17 cellular contexts compared by ENCODE assay signal in the genomic region with DNA sequence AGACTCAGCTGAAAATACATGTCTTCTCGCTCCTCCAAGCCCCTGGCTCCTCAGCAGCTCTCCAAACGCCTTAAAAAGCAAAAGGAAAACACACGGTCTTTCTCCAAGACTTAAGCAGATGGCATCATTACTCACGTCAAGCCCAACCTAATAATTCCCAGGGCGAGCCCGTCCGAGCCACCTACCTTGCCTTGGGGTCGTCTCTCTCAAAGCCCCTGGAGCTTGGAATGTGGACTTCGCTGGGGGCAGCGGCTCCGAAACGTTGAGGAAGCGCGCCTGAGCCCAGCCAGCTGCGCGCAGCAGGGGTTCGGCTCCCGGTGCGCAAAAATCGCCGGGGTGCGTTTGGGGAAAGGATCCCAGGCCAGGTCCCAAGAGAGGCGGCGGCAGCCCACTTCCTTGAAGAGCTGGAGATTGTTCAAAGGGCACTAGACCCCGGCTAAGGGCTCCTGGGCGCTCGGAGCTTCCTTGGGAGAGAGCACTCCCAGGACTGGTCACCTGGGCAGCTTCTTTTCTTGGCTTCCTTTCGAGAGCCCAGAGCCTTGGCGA. TPM values are rescaled to one million over a fixed set of nuclear protein-coding genes. Genes with fewer than 3 reads are reported as not detected.
DNase-seq lines count a peak whose midpoint lies in the region.
"Had no signal": no experiment of that assay in that cellular context is flagged by ENCODE, and none has a peak within 500 bp of the region (broad histone marks: within the 10 kb centered on the region; RNA-seq: fewer than 3 reads in every experiment).

No MANE protein-coding gene starts in this region.

- no peak overlapping the region for H2BK12ac ChIP-seq in mesenchymal stem cell (ENCODE audit: low read length in 2 of 2)

- peaks cover 68% of the 10 kb centered on the region for H3K27me3 ChIP-seq in iPS-20b (ENCODE audit: insufficient read depth, low read length)
- H3K27me3 ChIP-seq in subcutaneous abdominal adipose tissue (ENCODE audit: control insufficient read depth in 5 of 5, insufficient read depth in 4 of 5, low read length in 5 of 5): peaks cover 5 to 35% (median 14%) of the 10 kb centered on the region in 5 donors
- H3K27me3 ChIP-seq in mesenchymal stem cell (ENCODE audit: control insufficient read depth in 1 of 2, insufficient read depth in 1 of 2, low read length in 2 of 2): peaks cover 40 to 63% of the 10 kb centered on the region in 2 experiments

- no peak overlapping the region for H3K14ac ChIP-seq in mesenchymal stem cell (ENCODE audit: low read length in 2 of 2)

- 8% methylated on average over 29 of the region's 29 CpGs for WGBS in mesenchymal stem cell

- DNase-seq in NCI-H524 (lab: John Stamatoyannopoulos, UW) (peak; percentile 33 to 73), NCI-H524 treated with DMSO at 0.1 percent for 48 hours (lab: John Stamatoyannopoulos, UW) (no peak), H4 (ENCODE audit: low spot score) (no peak), T1000 (lab: John Stamatoyannopoulos, UW) (no peak), mesenchymal stem cell (no peak)
- DNase-seq: GF-D8, Karpas-422, kidney glomerular epithelial cell, NCI-H2171, SIG-M5, transverse colon had no signal

- no peak overlapping the region for H3K18ac ChIP-seq in mesenchymal stem cell (ENCODE audit: low read depth in 1 of 2, low read length in 2 of 2)

- H2BK120ac ChIP-seq in mesenchymal stem cell (ENCODE audit: low read depth, low read length): no peak overlapping the region

- H3K4me1 ChIP-seq in iPS-20b (ENCODE audit: insufficient read depth, low read length): peaks cover 5% of the 10 kb centered on the region; the same call in 1 of the 2 replicates
- peaks cover 0 to 26% (median 18%) of the 10 kb centered on the region in 5 donors for H3K4me1 ChIP-seq in subcutaneous abdominal adipose tissue (ENCODE audit: control insufficient read depth in 5 of 5, insufficient read depth in 5 of 5, low read length in 5 of 5)
- peaks cover 13% of the 10 kb centered on the region for H3K4me1 ChIP-seq in mesenchymal stem cell (ENCODE audit: control insufficient read depth, insufficient read depth, low read depth, low read length)
- H3K4me1 ChIP-seq: HAP-1 had no signal

- no peak overlapping the region for H3K4ac ChIP-seq in mesenchymal stem cell (ENCODE audit: low read depth in 1 of 2, low read length in 2 of 2)

- H3K4me2 ChIP-seq in mesenchymal stem cell (ENCODE audit: low read length, poor library complexity, severe bottlenecking): no peak overlapping the region

- H4K91ac ChIP-seq in mesenchymal stem cell (ENCODE audit: low read length): no peak overlapping the region

- no peak overlapping the region for H2BK15ac ChIP-seq in mesenchymal stem cell (ENCODE audit: low read depth, poor library complexity, severe bottlenecking)

- H3K9me3 ChIP-seq in iPS-20b (ENCODE audit: insufficient read depth, low read depth, low read length): no peaks in the 10 kb centered on the region
- H3K9me3 ChIP-seq in subcutaneous abdominal adipose tissue (ENCODE audit: control insufficient read depth in 5 of 5, low read length in 5 of 5): no peaks in the 10 kb centered on the region
- H3K9me3 ChIP-seq in mesenchymal stem cell (ENCODE audit: control insufficient read depth, low read length): no peaks in the 10 kb centered on the region
- H3K9me3 ChIP-seq: HAP-1, transverse colon had no signal

- no peak overlapping the region for H2AFZ ChIP-seq in mesenchymal stem cell (ENCODE audit: low read depth, low read length)

- H3K4me3 ChIP-seq in iPS-20b (ENCODE audit: low read length) (peak overlapping the region; percentile 66), subcutaneous abdominal adipose tissue (ENCODE audit: low read depth in 1 of 5, low read length in 5 of 5) (peak overlapping the region in 4 of 5 donors; percentile 29 to 71 (median 53)), mesenchymal stem cell (ENCODE audit: insufficient read depth in 1 of 2, low read depth in 1 of 2, low read length in 2 of 2) (peak overlapping the region in 1 of 2 experiments; percentile 75)
- H3K4me3 ChIP-seq: HAP-1 had no signal

- no peak overlapping the region for H3K23ac ChIP-seq in mesenchymal stem cell (ENCODE audit: low read length in 2 of 2)

- H4K8ac ChIP-seq in mesenchymal stem cell (ENCODE audit: low read length): no peak overlapping the region

- no peak overlapping the region for H2AK5ac ChIP-seq in mesenchymal stem cell (ENCODE audit: low read length, severe bottlenecking)

- H3K9ac ChIP-seq in iPS-20b (ENCODE audit: low read depth, low read length) (no peak overlapping the region), subcutaneous abdominal adipose tissue (ENCODE audit: low read length in 5 of 5) (peak overlapping the region in 1 of 5 donors; percentile 41), mesenchymal stem cell (ENCODE audit: low read length) (no peak overlapping the region)

- no peaks in the 10 kb centered on the region for H3K36me3 ChIP-seq in iPS-20b (ENCODE audit: insufficient read depth, low read depth, low read length)
- H3K36me3 ChIP-seq in subcutaneous abdominal adipose tissue (ENCODE audit: control insufficient read depth in 5 of 5, insufficient read depth in 5 of 5, low read length in 5 of 5): no peaks in the 10 kb centered on the region
- no peaks in the 10 kb centered on the region for H3K36me3 ChIP-seq in mesenchymal stem cell (ENCODE audit: control insufficient read depth in 1 of 2, insufficient read depth in 2 of 2, low read depth in 1 of 2, low read length in 2 of 2)
- H3K36me3 ChIP-seq: HAP-1, transverse colon had no signal

- H3K79me1 ChIP-seq in mesenchymal stem cell (replicated peaks; ENCODE audit: low read length, poor library complexity, severe bottlenecking): no peaks in the 10 kb centered on the region

- H2BK5ac ChIP-seq in mesenchymal stem cell (ENCODE audit: low read depth, low read length, poor library complexity, severe bottlenecking): no peak overlapping the region

- peak overlapping the region; percentile 51 for H3K27ac ChIP-seq in angular gyrus (ENCODE audit: low read depth, low read length)
- H3K27ac ChIP-seq in iPS-20b (ENCODE audit: low read length): no peak overlapping the region
- no peak overlapping the region for H3K27ac ChIP-seq in subcutaneous abdominal adipose tissue (ENCODE audit: low read depth, low read length)
- no peak overlapping the region for H3K27ac ChIP-seq in mesenchymal stem cell (ENCODE audit: low read length, poor library complexity, severe bottlenecking)
- H3K27ac ChIP-seq: epithelial cell of prostate had no signal

RNA-seq across cellular contexts. Expression of gene DRD1, which starts 0.4 kb away (rescaled TPM):
- total RNA-seq in H4 (2014; rRNA removed; shearing (Covaris generic)): 0.25 and 0.29 TPM in 2 replicates
- polyA plus RNA-seq in mesenchymal stem cell (2013, experiment 1 of 2): not detected
- polyA plus RNA-seq in mesenchymal stem cell (2013, experiment 2 of 2): not detected
- total RNA-seq: pulmonary artery endothelial cell had no signal

RNA-seq across cellular contexts. Expression of gene SFXN1, which starts 34.8 kb away (rescaled TPM):
- 304 and 322 TPM in 2 replicates for total RNA-seq in H4 (2014; rRNA removed; shearing (Covaris generic))
- 33.8 TPM for polyA plus RNA-seq in mesenchymal stem cell (2013, experiment 1 of 2)
- 37.6 TPM for polyA plus RNA-seq in mesenchymal stem cell (2013, experiment 2 of 2)

Comparison
In these comparisons a context has a peak if more than half of its experiments do, and no peak if none do; other contexts are left out.
1. DNase-seq: peak in NCI-H524 (2 of 2); none in NCI-H524 treated with DMSO at 0.1 percent for 48 hours (single experiment), H4 (single experiment), T1000 (single experiment) and mesenchymal stem cell (single experiment).